In genomic region chr11:12827929-12828812, GRCh38 we compare ENCODE assay signal across 8 cellular contexts.
DNase-seq lines count a peak whose midpoint lies in the region; ATAC-seq and TF ChIP-seq lines count a peak whose summit lies in the region.

No MANE protein-coding gene starts in this region.

- H3K36me3 ChIP-seq in left lung (no peaks in the 10 kb centered on the region), testis (ENCODE audit: low read depth, missing control alignments) (no peaks in the 10 kb centered on the region)

- TF ChIP-seq POLR2A in testis (IDR thresholded peaks at IDR 0.05), result no peak

- 21 to 33% methylated on average over 17 of the region's 17 CpGs for WGBS in testis, 2 donors

- H3K9me3 ChIP-seq in left lung (no peaks in the 10 kb centered on the region), testis (no peaks in the 10 kb centered on the region)

- TF ChIP-seq CTCF in dorsolateral prefrontal cortex (IDR thresholded peaks at IDR 0.05 in 54 of 56, conservative IDR thresholded peaks at IDR 0.05 in 2 of 56; ENCODE audit: low read depth in 1 of 56, partially characterized antibody in 56 of 56) (peak in 16 of 56 donors; percentile 8 to 44 (median 26)), left lung (IDR thresholded peaks at IDR 0.05) (no peak), testis (IDR thresholded peaks at IDR 0.05) (no peak)

- intact Hi-C loops in dorsolateral prefrontal cortex (cut with DNase I), result loop anchor here in 1 of 2 donors (10.0 kb wide), 1 partner anchor 153 kb away; the partner anchor contains the start of gene TEAD1
- intact Hi-C loops in left lung (cut with DNase I), result no loop called here
- intact Hi-C loops in testis (cut with DNase I; ENCODE audit: low total_unique reads), result no loop called here

- peak; percentile 52 for ATAC-seq in HG02588 (IDR thresholded peaks at IDR 0.05; ENCODE audit: unreplicated experiment)
- ATAC-seq in left lung, result peak; percentile 88

- H3K4me3 ChIP-seq in dorsolateral prefrontal cortex (peak overlapping the region in 58 of 59 donors; percentile 1 to 65 (median 42)), left lung (peak overlapping the region; percentile 26 to 30), testis (no peak overlapping the region)

- peak; percentile 58 for DNase-seq in ELR (ENCODE audit: low read depth)
- peak; percentile 98 for DNase-seq in NCI-H748 treated with DMSO at 0.1 percent for 48 hours (lab: John Stamatoyannopoulos, UW)
- peak in 6 of 10 donors; percentile 23 to 65 (median 55) for DNase-seq in dorsolateral prefrontal cortex
- no peak for DNase-seq in left lung
- DNase-seq in testis, result peak; percentile 37
- no peak for DNase-seq in NCI-H82 treated with DMSO at 0.1 percent for 48 hours (lab: John Stamatoyannopoulos, UW; ENCODE audit: unreplicated experiment)
- no peak for DNase-seq in activated CD4-positive, alpha-beta T cell treated with anti-CD3 and anti-CD28 coated beads for 48 hours

- H3K27ac ChIP-seq in dorsolateral prefrontal cortex (peak overlapping the region in 45 of 59 donors; percentile 5 to 77 (median 58)), left lung (peak overlapping the region; percentile 50 to 58), testis (peak overlapping the region in 1 of 2 donors; percentile 60)

- H3K4me1 ChIP-seq in left lung, result peaks cover 6 to 22% of the 10 kb centered on the region in 2 donors
- peaks cover 16% of the 10 kb centered on the region for H3K4me1 ChIP-seq in testis

- H3K27me3 ChIP-seq in dorsolateral prefrontal cortex (no peaks in the 10 kb centered on the region), left lung (peaks cover 0 to 20% of the 10 kb centered on the region in 2 donors), testis (no peaks in the 10 kb centered on the region)

Comparison
In these comparisons a context has a peak if more than half of its experiments do, and no peak if none do; other contexts are left out.
1. DNase-seq: peak in ELR (single experiment), NCI-H748 treated with DMSO at 0.1 percent for 48 hours (single experiment), dorsolateral prefrontal cortex (6 of 10) and testis (single experiment); none in left lung (0 of 2), NCI-H82 treated with DMSO at 0.1 percent for 48 hours (single experiment) and activated CD4-positive, alpha-beta T cell treated with anti-CD3 and anti-CD28 coated beads for 48 hours (single experiment).
2. H3K4me3 ChIP-seq: peak in dorsolateral prefrontal cortex (58 of 59) and left lung (2 of 2); none in testis (0 of 2).